Comparison of ENCODE assay signal across 8 cellular contexts in genomic region chr20:48722002-48722731, GRCh38.
DNase-seq lines count a peak whose midpoint lies in the region; ATAC-seq and TF ChIP-seq lines count a peak whose summit lies in the region.

No MANE protein-coding gene starts in this region.

- H3K27me3 ChIP-seq in thyroid gland (no peaks in the 10 kb centered on the region), MM.1S (replicated peaks; ENCODE audit: insufficient read depth, low read length) (no peaks in the 10 kb centered on the region)

- POLR2A ChIA-PET in activated CD4-positive, alpha-beta T cell treated with anti-CD3 and anti-CD28 coated beads for 36 hours (lab: Charles Lee) = no interaction called here

- no peak for DNase-seq in activated CD4-positive, alpha-beta T cell treated with anti-CD3 and anti-CD28 coated beads for 36 hours
- DNase-seq in activated CD4-positive, alpha-beta T cell treated with anti-CD3 and anti-CD28 coated beads, Interleukin-2, amount 50 U/mL, for 4 hours = no peak
- DNase-seq in activated naive CD8-positive, alpha-beta T cell treated with anti-CD3 and anti-CD28 coated beads for 36 hours = no peak
- DNase-seq in iris pigment epithelial cell (ENCODE audit: low read depth) = peak; percentile 70
- peak in 1 of 2 donors; percentile 13 for DNase-seq in thyroid gland
- no peak for DNase-seq in MM.1S
- no peak for DNase-seq in NCI-H1930 (lab: John Stamatoyannopoulos, UW)

- H3K27ac Mint-ChIP-seq in activated CD4-positive, alpha-beta T cell treated with anti-CD3 and anti-CD28 coated beads for 36 hours = peak overlapping the region; percentile 71
- H3K27ac Mint-ChIP-seq in activated naive CD8-positive, alpha-beta T cell treated with anti-CD3 and anti-CD28 coated beads for 36 hours = peak overlapping the region; percentile 76

- H3F3A ChIP-seq in MM.1S (ENCODE audit: insufficient read depth, low read length) = no peaks in the 10 kb centered on the region

- H3K36me3 ChIP-seq in thyroid gland (no peaks in the 10 kb centered on the region), MM.1S (replicated peaks; ENCODE audit: insufficient read depth, low read length) (no peaks in the 10 kb centered on the region)

- no peaks in the 10 kb centered on the region for H3K79me2 ChIP-seq in MM.1S (ENCODE audit: low read length)

- no peak overlapping the region for H3K4me2 ChIP-seq in MM.1S (ENCODE audit: low read depth, low read length)

- H3K9me3 ChIP-seq in thyroid gland (no peaks in the 10 kb centered on the region), MM.1S (replicated peaks; ENCODE audit: insufficient read depth, low read length) (no peaks in the 10 kb centered on the region)

- no peaks in the 10 kb centered on the region for H3K27me3 Mint-ChIP-seq in activated CD4-positive, alpha-beta T cell treated with anti-CD3 and anti-CD28 coated beads for 36 hours
- H3K27me3 Mint-ChIP-seq in activated naive CD8-positive, alpha-beta T cell treated with anti-CD3 and anti-CD28 coated beads for 36 hours = no peaks in the 10 kb centered on the region

- no peak overlapping the region for H3K9ac ChIP-seq in MM.1S (ENCODE audit: low read length)

- H2AFZ ChIP-seq in MM.1S (ENCODE audit: low read length) = no peak overlapping the region

- WGBS in thyroid gland, 2 donors = 66 to 69% methylated on average over 14 of the region's 14 CpGs

- H4K20me1 ChIP-seq in MM.1S (ENCODE audit: insufficient read depth, low read length) = no peaks in the 10 kb centered on the region

- TF ChIP-seq POLR2A in thyroid gland (IDR thresholded peaks at IDR 0.05) = no peak

- peaks cover 0 to 25% of the 10 kb centered on the region in 2 donors for H3K4me1 ChIP-seq in thyroid gland
- H3K4me1 ChIP-seq in MM.1S (ENCODE audit: low read length) = no peaks in the 10 kb centered on the region

- no peak overlapping the region for H3K4me3 Mint-ChIP-seq in activated CD4-positive, alpha-beta T cell treated with anti-CD3 and anti-CD28 coated beads for 36 hours
- H3K4me3 Mint-ChIP-seq in activated naive CD8-positive, alpha-beta T cell treated with anti-CD3 and anti-CD28 coated beads for 36 hours = no peak overlapping the region

- H3K9me3 Mint-ChIP-seq in activated CD4-positive, alpha-beta T cell treated with anti-CD3 and anti-CD28 coated beads for 36 hours (ENCODE audit: low read depth) = no peaks in the 10 kb centered on the region
- peaks cover 4% of the 10 kb centered on the region for H3K9me3 Mint-ChIP-seq in activated naive CD8-positive, alpha-beta T cell treated with anti-CD3 and anti-CD28 coated beads for 36 hours

- CTCF ChIA-PET in activated CD4-positive, alpha-beta T cell treated with anti-CD3 and anti-CD28 coated beads for 36 hours (lab: Charles Lee) = no interaction called here

- intact Hi-C loops in activated CD4-positive, alpha-beta T cell treated with anti-CD3 and anti-CD28 coated beads for 36 hours (cut with DNase I, micrococcal nuclease) = no loop called here
- intact Hi-C loops in thyroid gland (cut with DNase I) = no loop called here

- no peaks in the 10 kb centered on the region for H3K9me2 ChIP-seq in MM.1S (replicated peaks; ENCODE audit: insufficient read depth, low read length)

- TF ChIP-seq CTCF in thyroid gland (IDR thresholded peaks at IDR 0.05) (no peak), MM.1S (IDR thresholded peaks at IDR 0.05; ENCODE audit: low read length) (no peak)

- H3K27ac ChIP-seq in thyroid gland (peak overlapping the region in 2 of 3 donors; percentile 10 to 36), MM.1S (ENCODE audit: low read length) (no peak overlapping the region)

- no peak overlapping the region for H3K4me3 ChIP-seq in thyroid gland (replicated peaks in 1 of 3)
- H3K4me3 ChIP-seq in MM.1S (ENCODE audit: low read length) = no peak overlapping the region

- peaks cover 11% of the 10 kb centered on the region for H3K36me3 Mint-ChIP-seq in activated CD4-positive, alpha-beta T cell treated with anti-CD3 and anti-CD28 coated beads for 36 hours (ENCODE audit: low read depth)
- H3K36me3 Mint-ChIP-seq in activated naive CD8-positive, alpha-beta T cell treated with anti-CD3 and anti-CD28 coated beads for 36 hours = peaks cover 57% of the 10 kb centered on the region

- ATAC-seq in activated CD4-positive, alpha-beta T cell treated with anti-CD3 and anti-CD28 coated beads for 36 hours = no peak
- no peak for ATAC-seq in GM21381 (IDR thresholded peaks at IDR 0.05; ENCODE audit: unreplicated experiment)

- H3K4me1 Mint-ChIP-seq in activated CD4-positive, alpha-beta T cell treated with anti-CD3 and anti-CD28 coated beads for 36 hours = peaks cover 42% of the 10 kb centered on the region
- peaks cover 67% of the 10 kb centered on the region for H3K4me1 Mint-ChIP-seq in activated naive CD8-positive, alpha-beta T cell treated with anti-CD3 and anti-CD28 coated beads for 36 hours
